Comparison of ENCODE assay signal across 8 cellular contexts in the genomic region with DNA sequence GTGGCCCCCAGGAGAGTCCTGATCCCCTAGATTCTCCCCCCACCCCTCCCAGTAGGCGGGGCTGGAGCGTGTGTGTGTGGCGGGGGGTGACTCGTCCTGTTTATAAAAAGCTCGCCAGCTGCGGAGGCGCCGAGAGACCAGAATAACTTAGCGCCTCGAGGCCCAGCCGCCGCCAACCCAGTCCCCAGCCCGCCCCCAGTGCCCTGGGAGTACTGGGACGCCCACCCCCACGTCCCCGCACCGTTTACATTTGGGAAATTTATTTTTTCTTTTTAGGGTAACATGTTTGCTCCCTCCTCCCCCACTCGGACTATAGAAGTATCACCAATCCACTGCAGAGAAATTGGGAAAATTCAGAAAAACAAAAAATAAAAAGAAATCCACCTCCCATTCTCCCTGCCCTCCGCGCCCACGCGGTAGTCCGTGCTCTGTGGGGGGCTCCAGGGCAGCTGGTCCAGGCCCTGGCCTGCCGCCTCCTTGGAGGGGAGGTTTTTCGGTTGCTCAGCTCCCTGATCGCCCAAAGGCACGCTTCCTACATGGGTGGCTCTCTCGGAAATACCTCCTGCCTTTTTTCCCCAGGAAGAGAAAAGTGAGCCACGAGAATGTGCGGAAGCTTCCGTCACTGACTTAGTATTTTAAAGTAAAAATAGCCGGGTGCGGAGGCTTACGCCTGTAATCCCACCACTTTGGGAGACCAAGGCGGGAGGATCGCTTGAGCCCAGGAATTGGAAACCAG. TPM values are rescaled to one million over a fixed set of nuclear protein-coding genes. Genes with fewer than 3 reads are reported as not detected.
DNase-seq lines count a peak whose midpoint lies in the region; ATAC-seq and TF ChIP-seq lines count a peak whose summit lies in the region.

No MANE protein-coding gene starts in this region.

- intact Hi-C loops in activated naive CD4-positive, alpha-beta T cell treated with anti-CD3 and anti-CD28 coated beads for 36 hours (cut with micrococcal nuclease) = loop anchor here (2.0 kb wide), 2 partner anchors 45 to 209 kb away; no protein-coding TSS in a partner anchor
- intact Hi-C loops in natural killer cell (cut with micrococcal nuclease) (no loop called here), transverse colon (cut with DNase I; ENCODE audit: low total_unique reads) (loop anchor here (10.0 kb wide), 1 partner anchor 209 kb away; the partner anchor contains the start of gene SSBP4)

- TF ChIP-seq POLR2A in transverse colon (IDR thresholded peaks at IDR 0.05) = peak; percentile 19

- peak overlapping the region; percentile 90 to 99 (median 96) for H3K27ac ChIP-seq in transverse colon

- peaks cover 12% of the 10 kb centered on the region for H3K27me3 ChIP-seq in transverse colon

- DNase-seq in A172 (ENCODE audit: low spot score) (peak; percentile 55), GM13977 (ENCODE audit: low spot score) (peak; percentile 83), foreskin fibroblast (peak; percentile 65 to 84), natural killer cell (peak; percentile 59), transverse colon (peak; percentile 82)
- peak; percentile 76 for DNase-seq in activated naive CD4-positive, alpha-beta T cell treated with anti-CD3 and anti-CD28 coated beads for 36 hours

- H3K4me3 ChIP-seq in foreskin fibroblast (ENCODE audit: low read depth in 1 of 2, low read length in 2 of 2) = peak overlapping the region; percentile 73 to 78
- peak overlapping the region; percentile 44 to 83 (median 55) for H3K4me3 ChIP-seq in transverse colon

- H3K36me3 ChIP-seq in transverse colon = no peaks in the 10 kb centered on the region

- H3K4me1 Mint-ChIP-seq in activated naive CD4-positive, alpha-beta T cell treated with anti-CD3 and anti-CD28 coated beads for 36 hours (ENCODE audit: low read depth) = peaks cover 22% of the 10 kb centered on the region
- H3K4me1 Mint-ChIP-seq in natural killer cell = peaks cover 23 to 32% of the 10 kb centered on the region in 2 donors

- no peak for TF ChIP-seq EP300 in transverse colon (IDR thresholded peaks at IDR 0.05; ENCODE audit: low read depth)

- no peaks in the 10 kb centered on the region for H3K9me3 Mint-ChIP-seq in activated naive CD4-positive, alpha-beta T cell treated with anti-CD3 and anti-CD28 coated beads for 36 hours
- no peaks in the 10 kb centered on the region for H3K9me3 Mint-ChIP-seq in natural killer cell

- CTCF ChIA-PET in activated naive CD4-positive, alpha-beta T cell treated with anti-CD3 and anti-CD28 coated beads for 36 hours (lab: Charles Lee) = interaction anchor here (0.5 to 8.2 kb wide), 8 partner anchors 47 to 204 kb away, joined by 3 to 117 read pairs (median 4); a partner anchor contains a TSS

- TF ChIP-seq CTCF in GM13977 (IDR thresholded peaks at IDR 0.05; ENCODE audit: extremely low read depth, insufficient read depth, missing control alignments) (no peak), foreskin fibroblast (IDR thresholded peaks at IDR 0.05; ENCODE audit: low read depth, low read length) (no peak), natural killer cell (IDR thresholded peaks at IDR 0.05) (no peak), transverse colon (IDR thresholded peaks at IDR 0.05) (no peak)

- H3K4me3 Mint-ChIP-seq in activated naive CD4-positive, alpha-beta T cell treated with anti-CD3 and anti-CD28 coated beads for 36 hours = peak overlapping the region; percentile 86
- no peak overlapping the region for H3K4me3 Mint-ChIP-seq in natural killer cell

- WGBS in transverse colon (ENCODE audit: low coverage in 1 of 2), 2 donors = 28 to 55% methylated on average over 18 to 35 of the region's 36 CpGs

- peak in 1 of 3 donors; percentile 5 for ATAC-seq in natural killer cell
- no peak for ATAC-seq in GM19395 (IDR thresholded peaks at IDR 0.05; ENCODE audit: unreplicated experiment)

- peaks cover 7% of the 10 kb centered on the region for H3K36me3 Mint-ChIP-seq in activated naive CD4-positive, alpha-beta T cell treated with anti-CD3 and anti-CD28 coated beads for 36 hours (ENCODE audit: low read depth)
- no peaks in the 10 kb centered on the region for H3K36me3 Mint-ChIP-seq in natural killer cell

- H3K27me3 Mint-ChIP-seq in activated naive CD4-positive, alpha-beta T cell treated with anti-CD3 and anti-CD28 coated beads for 36 hours (ENCODE audit: low read depth) = peaks cover 6% of the 10 kb centered on the region
- H3K27me3 Mint-ChIP-seq in natural killer cell (ENCODE audit: low read depth in 2 of 2) = peaks cover 4 to 12% of the 10 kb centered on the region in 2 donors

- H3K4me1 ChIP-seq in transverse colon = peaks cover 0 to 27% (median 23%) of the 10 kb centered on the region in 4 donors

- peak overlapping the region; percentile 73 for H3K27ac Mint-ChIP-seq in activated naive CD4-positive, alpha-beta T cell treated with anti-CD3 and anti-CD28 coated beads for 36 hours
- H3K27ac Mint-ChIP-seq in natural killer cell = peak overlapping the region in 1 of 2 donors; percentile 96

- no peaks in the 10 kb centered on the region for H3K9me3 ChIP-seq in transverse colon

- in situ Hi-C loops in GM13977 (cut with MboI; ENCODE audit: low pct_unique_long_range_greater_than_20kb, low sequenced_read_pairs, unreplicated experiment) (loop anchor here (10.0 kb wide), 1 partner anchor 49 kb away; a partner anchor contains a TSS), transverse colon (cut with MboI; ENCODE audit: low pct_ligation_motif_present in 1 of 4, low pct_unique_long_range_greater_than_20kb in 1 of 4, low sequenced_read_pairs in 3 of 4) (loop anchor here in 1 of 4 donors (25.0 kb wide), 1 partner anchor 132 kb away; the partner anchor contains the start of gene PGPEP1)

TF ChIP-seq in PFSK-1, 5 proteins besides CTCF, POLR2A, EP300 and RAD21:
- TF ChIP-seq TAF1 (IDR thresholded peaks at IDR 0.05; ENCODE audit: borderline replicate concordance, insufficient read depth, low read length) = no peak
- TF ChIP-seq SIN3A (IDR thresholded peaks at IDR 0.05; ENCODE audit: borderline replicate concordance, insufficient read depth, low read length) = 0 out of 2 replicates have a peak, but pooled peaks have one; percentile 47
- no peak for TF ChIP-seq POLR2AphosphoS5 (IDR thresholded peaks at IDR 0.05; ENCODE audit: low read depth, low read length)
- no peak for TF ChIP-seq FOXP2 (optimal IDR thresholded peaks at IDR 0.05; ENCODE audit: borderline replicate concordance, extremely low read depth, extremely low read length, insufficient read depth)

RNA-seq across cellular contexts. Expression of gene RAB3A, which starts 1.5 kb away (rescaled TPM):
- 0.26 and 2.6 TPM in 2 replicates for total RNA-seq in A172 (2014; rRNA removed; shearing (Covaris generic))
- polyA plus RNA-seq in PFSK-1 (2012; ENCODE audit: insufficient read length, low read depth) = 28.4 TPM
- 1 to 10 TPM; 3.8 to 6.0 TPM for total RNA-seq in activated naive CD4-positive, alpha-beta T cell treated with anti-CD3 and anti-CD28 coated beads for 36 hours
- total RNA-seq in natural killer cell (1 to 10 TPM; 5.2 to 7.8 (median 7.6) TPM), transverse colon (1 to 10 TPM in 3 of 4 donors, not detected in 1; 2.2 to 8.6 (median 3.8) TPM)

RNA-seq across cellular contexts. Expression of gene MPV17L2, which starts 12.3 kb away (rescaled TPM):
- total RNA-seq in A172 (2014; rRNA removed; shearing (Covaris generic)) = 17.1 and 40.0 TPM in 2 replicates
- 30.6 TPM for polyA plus RNA-seq in PFSK-1 (2012; ENCODE audit: insufficient read length, low read depth)
- 1 to 10 TPM; 6.3 to 6.5 TPM for total RNA-seq in activated naive CD4-positive, alpha-beta T cell treated with anti-CD3 and anti-CD28 coated beads for 36 hours
- total RNA-seq in natural killer cell = 1 to 10 TPM; 4.1 to 5.6 (median 4.5) TPM
- 10 to 100 TPM in 3 of 4 donors, 1 to 10 TPM in 1; 1.6 to 22.3 (median 12.6) TPM for total RNA-seq in transverse colon

RNA-seq across cellular contexts. Expression of gene PDE4C, which starts 20.9 kb away (rescaled TPM):
- total RNA-seq in A172 (2014; rRNA removed; shearing (Covaris generic)) = 0.02 TPM in 1 of 2 replicates, not detected in the other
- polyA plus RNA-seq in PFSK-1 (2012; ENCODE audit: insufficient read length, low read depth) = 1.1 TPM
- total RNA-seq in activated naive CD4-positive, alpha-beta T cell treated with anti-CD3 and anti-CD28 coated beads for 36 hours = under 1 TPM in 1 of 2 experiments, not detected in 1; 0.10 TPM
- total RNA-seq in natural killer cell (not detected), transverse colon (10 to 100 TPM in 2 of 4 donors, 1 to 10 TPM in 2; 3.0 to 18.3 (median 7.7) TPM)

RNA-seq across cellular contexts. Expression of gene IFI30, which starts 31.7 kb away (rescaled TPM):
- 28.2 and 40.5 TPM in 2 replicates for total RNA-seq in A172 (2014; rRNA removed; shearing (Covaris generic))
- 38.5 TPM for polyA plus RNA-seq in PFSK-1 (2012; ENCODE audit: insufficient read length, low read depth)
- 10 to 100 TPM; 19.0 to 20.8 TPM for total RNA-seq in activated naive CD4-positive, alpha-beta T cell treated with anti-CD3 and anti-CD28 coated beads for 36 hours
- total RNA-seq in natural killer cell (100 to 1,000 TPM in 1 of 3 donors, 10 to 100 TPM in 2; 38.2 to 109 (median 89.5) TPM), transverse colon (10 to 100 TPM in 3 of 4 donors, 1 to 10 TPM in 1; 10.0 to 50.8 (median 32.8) TPM)

RNA-seq across cellular contexts. Expression of gene PIK3R2, which starts 52.4 kb away (rescaled TPM):
- 32.3 and 43.2 TPM in 2 replicates for total RNA-seq in A172 (2014; rRNA removed; shearing (Covaris generic))
- 57.7 TPM for polyA plus RNA-seq in PFSK-1 (2012; ENCODE audit: insufficient read length, low read depth)
- 10 to 100 TPM; 16.1 to 16.3 TPM for total RNA-seq in activated naive CD4-positive, alpha-beta T cell treated with anti-CD3 and anti-CD28 coated beads for 36 hours
- total RNA-seq in natural killer cell = 10 to 100 TPM; 12.3 to 26.4 (median 16.0) TPM
- 100 to 1,000 TPM in 1 of 4 donors, 10 to 100 TPM in 3; 30.5 to 135 (median 31.2) TPM for total RNA-seq in transverse colon
